28 cellular contexts compared by ENCODE assay signal in genomic region chr10:14340051-14340744, GRCh38.
"Had no signal": no experiment of that assay in that cellular context is flagged by ENCODE, and none has a peak within 500 bp of the region (broad histone marks: within the 10 kb centered on the region; RNA-seq: fewer than 3 reads in every experiment).

No MANE protein-coding gene starts in this region.

- ATAC-seq: gastrocnemius medialis; left ventricle myocardium superior; mucosa of descending colon; naive thymus-derived CD8-positive, alpha-beta T cell; psoas muscle; right cardiac atrium had no signal

- H3K9me3 Mint-ChIP-seq: naive thymus-derived CD8-positive, alpha-beta T cell had no signal

- H3K27ac Mint-ChIP-seq: naive thymus-derived CD8-positive, alpha-beta T cell had no signal

- H3K36me3 Mint-ChIP-seq: naive thymus-derived CD8-positive, alpha-beta T cell had no signal

- H3K9me3 ChIP-seq: gastrocnemius medialis, lower lobe of right lung, mucosa of descending colon, ovary, psoas muscle, sigmoid colon, spleen, testis, tibial artery, upper lobe of left lung had no signal

- DNase-seq: caudate nucleus; cerebellar nuclear complex; cortex of kidney; foreskin fibroblast; gastrocnemius medialis; head of caudate nucleus; left ventricle myocardium superior; lower lobe of right lung; mucosa of descending colon; naive thymus-derived CD8-positive, alpha-beta T cell; occipital lobe; ovary; posterior cingulate gyrus; psoas muscle; right cardiac atrium; sigmoid colon; spleen; stimulated activated CD4-positive, alpha-beta T cell treated with anti-CD3 and anti-CD28 coated beads, Interleukin-15, amount 100 ng/mL, for 24 hours; stimulated activated CD4-positive, alpha-beta T cell treated with anti-CD3 and anti-CD28 coated beads, Interleukin-2, amount 100 ng/mL, for 48 hours; stimulated activated CD8-positive, alpha-beta memory T cell treated with anti-CD3 and anti-CD28 coated beads, Interleukin-4, amount 100 ng/mL, for 48 hours; stimulated activated naive CD4-positive, alpha-beta T cell; substantia nigra; testis; tibial artery had no signal

- H3K36me3 ChIP-seq: gastrocnemius medialis, lower lobe of right lung, ovary, sigmoid colon, spleen, tibial artery, upper lobe of left lung had no signal

- H3K4me3 ChIP-seq: gastrocnemius medialis, lower lobe of right lung, mucosa of descending colon, ovary, psoas muscle, sigmoid colon, skin epidermis, spleen, testis, tibial artery, upper lobe of left lung had no signal

- H3K4me1 Mint-ChIP-seq: naive thymus-derived CD8-positive, alpha-beta T cell had no signal

- H3K4me3 Mint-ChIP-seq: naive thymus-derived CD8-positive, alpha-beta T cell had no signal

- H3K27ac ChIP-seq: gastrocnemius medialis, lower lobe of right lung, ovary, psoas muscle, sigmoid colon, skin epidermis, spleen, testis, tibial artery, upper lobe of left lung had no signal

- FAIRE-seq: keratinocyte, urothelium cell line had no signal

- H3K27me3 ChIP-seq: gastrocnemius medialis, ovary, sigmoid colon, testis, upper lobe of left lung had no signal

- H3K4me1 ChIP-seq: gastrocnemius medialis, lower lobe of right lung, psoas muscle, spleen, testis, tibial artery, upper lobe of left lung had no signal
